ENCODE assay signal across 14 cellular contexts in the genomic region with DNA sequence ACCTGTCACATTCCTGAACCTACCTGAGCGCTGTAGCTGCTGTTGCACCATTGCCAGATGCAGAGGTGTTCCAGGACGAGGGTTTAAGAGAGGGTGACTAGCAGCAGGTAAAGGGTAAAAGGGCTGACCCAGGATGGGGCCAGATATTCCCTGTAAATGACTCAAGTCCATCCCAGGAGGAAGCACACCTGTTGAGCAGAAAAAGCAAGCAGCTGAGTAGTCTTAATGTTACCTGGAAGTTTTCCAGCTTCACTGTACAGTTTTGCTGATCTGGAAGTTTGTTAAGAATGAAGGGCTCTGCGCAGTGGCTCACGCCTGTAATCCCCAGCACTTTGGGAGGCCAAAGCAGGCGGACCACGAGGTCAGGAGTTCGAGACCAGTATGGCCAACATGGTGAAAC. TPM values are rescaled to one million over a fixed set of nuclear protein-coding genes. Genes with fewer than 3 reads are reported as not detected.
DNase-seq lines count a peak whose midpoint lies in the region; ATAC-seq and TF ChIP-seq lines count a peak whose summit lies in the region.
"Had no signal": no experiment of that assay in that cellular context is flagged by ENCODE, and none has a peak within 500 bp of the region (broad histone marks: within the 10 kb centered on the region; RNA-seq: fewer than 3 reads in every experiment).

No MANE protein-coding gene starts in this region.

- CTCF ChIA-PET in activated CD4-positive, alpha-beta memory T cell treated with anti-CD3 and anti-CD28 coated beads for 36 hours (lab: Charles Lee), result interaction anchor here (0.9 to 1.0 kb wide), 2 partner anchors 11 to 530 kb away, joined by 3 read pairs; no protein-coding TSS in a partner anchor
- CTCF ChIA-PET in activated CD4-positive, alpha-beta memory T cell treated with anti-CD3 and anti-CD28 coated beads, Interleukin-2, amount 10 ng/mL, durations not matched to agents 7 days and 5 days (lab: Charles Lee), result no interaction called here

- no peak for DNase-seq in activated CD4-positive, alpha-beta memory T cell treated with anti-CD3 and anti-CD28 coated beads for 36 hours
- no peak for DNase-seq in activated CD4-positive, alpha-beta memory T cell treated with anti-CD3 and anti-CD28 coated beads, Interleukin-2, amount 10 ng/mL, durations not matched to agents 7 days and 5 days
- no peak for DNase-seq in activated naive CD8-positive, alpha-beta T cell treated with anti-CD3 and anti-CD28 coated beads, Interleukin-2, amount 50 U/mL, for 24 hours
- DNase-seq in LHCN-M2 (ENCODE audit: low read depth), result peak; percentile 6
- no peak for DNase-seq in stimulated activated effector memory CD8-positive, alpha-beta T cell treated with anti-CD3 and anti-CD28 coated beads, Interleukin-12 subunit alpha, Interleukin-12 subunit beta, amount 100 ng/mL, for 72 hours (ENCODE audit: low spot score in 2 of 2)
- DNase-seq in GM10266 (ENCODE audit: extremely low spot score), result no peak
- DNase-seq: AML-193; CD8-positive, alpha-beta memory T cell; DMS53; GF-D8; HCEC 1CT; IMR-90 had no signal

- H3K36me3 Mint-ChIP-seq in activated CD4-positive, alpha-beta memory T cell treated with anti-CD3 and anti-CD28 coated beads for 36 hours, result peaks cover 66% of the 10 kb centered on the region
- peaks cover 77% of the 10 kb centered on the region for H3K36me3 Mint-ChIP-seq in activated CD4-positive, alpha-beta memory T cell treated with anti-CD3 and anti-CD28 coated beads, Interleukin-2, amount 10 ng/mL, durations not matched to agents 7 days and 5 days (ENCODE audit: low read depth)
- H3K36me3 Mint-ChIP-seq in activated naive CD8-positive, alpha-beta T cell, result peaks cover 3% of the 10 kb centered on the region
- peaks cover 85% of the 10 kb centered on the region for H3K36me3 Mint-ChIP-seq in activated naive CD8-positive, alpha-beta T cell treated with anti-CD3 and anti-CD28 coated beads, Interleukin-2, amount 50 U/mL, for 24 hours (ENCODE audit: low read depth)
- peaks cover 100% of the 10 kb centered on the region for H3K36me3 Mint-ChIP-seq in stimulated activated effector memory CD8-positive, alpha-beta T cell treated with anti-CD3 and anti-CD28 coated beads, Interleukin-12 subunit alpha, Interleukin-12 subunit beta, amount 100 ng/mL, for 72 hours

- no peak for TF ChIP-seq CTCF in GM10266 (IDR thresholded peaks at IDR 0.05; ENCODE audit: control insufficient read depth, insufficient read depth, low read depth, missing control alignments)

- H3K4me3 Mint-ChIP-seq in activated CD4-positive, alpha-beta memory T cell treated with anti-CD3 and anti-CD28 coated beads for 36 hours, result no peak overlapping the region
- no peak overlapping the region for H3K4me3 Mint-ChIP-seq in activated CD4-positive, alpha-beta memory T cell treated with anti-CD3 and anti-CD28 coated beads, Interleukin-2, amount 10 ng/mL, durations not matched to agents 7 days and 5 days
- no peak overlapping the region for H3K4me3 Mint-ChIP-seq in activated naive CD8-positive, alpha-beta T cell
- H3K4me3 Mint-ChIP-seq in activated naive CD8-positive, alpha-beta T cell treated with anti-CD3 and anti-CD28 coated beads, Interleukin-2, amount 50 U/mL, for 24 hours, result no peak overlapping the region
- H3K4me3 Mint-ChIP-seq in stimulated activated effector memory CD8-positive, alpha-beta T cell treated with anti-CD3 and anti-CD28 coated beads, Interleukin-12 subunit alpha, Interleukin-12 subunit beta, amount 100 ng/mL, for 72 hours, result no peak overlapping the region

- ATAC-seq in activated naive CD8-positive, alpha-beta T cell treated with anti-CD3 and anti-CD28 coated beads, Interleukin-2, amount 50 U/mL, for 24 hours, result no peak
- ATAC-seq in stimulated activated effector memory CD8-positive, alpha-beta T cell treated with anti-CD3 and anti-CD28 coated beads, Interleukin-12 subunit alpha, Interleukin-12 subunit beta, amount 100 ng/mL, for 72 hours, result no peak
- ATAC-seq in HG03565 (IDR thresholded peaks at IDR 0.05; ENCODE audit: unreplicated experiment), result no peak

- peaks cover 4% of the 10 kb centered on the region for H3K4me1 Mint-ChIP-seq in activated CD4-positive, alpha-beta memory T cell treated with anti-CD3 and anti-CD28 coated beads for 36 hours (ENCODE audit: low read depth)
- peaks cover 3% of the 10 kb centered on the region for H3K4me1 Mint-ChIP-seq in activated CD4-positive, alpha-beta memory T cell treated with anti-CD3 and anti-CD28 coated beads, Interleukin-2, amount 10 ng/mL, durations not matched to agents 7 days and 5 days
- no peaks in the 10 kb centered on the region for H3K4me1 Mint-ChIP-seq in activated naive CD8-positive, alpha-beta T cell (ENCODE audit: low read depth)
- H3K4me1 Mint-ChIP-seq in activated naive CD8-positive, alpha-beta T cell treated with anti-CD3 and anti-CD28 coated beads, Interleukin-2, amount 50 U/mL, for 24 hours, result peaks cover 4% of the 10 kb centered on the region
- peaks cover 5% of the 10 kb centered on the region for H3K4me1 Mint-ChIP-seq in stimulated activated effector memory CD8-positive, alpha-beta T cell treated with anti-CD3 and anti-CD28 coated beads, Interleukin-12 subunit alpha, Interleukin-12 subunit beta, amount 100 ng/mL, for 72 hours

- no peaks in the 10 kb centered on the region for H3K27me3 Mint-ChIP-seq in activated CD4-positive, alpha-beta memory T cell treated with anti-CD3 and anti-CD28 coated beads for 36 hours
- H3K27me3 Mint-ChIP-seq in activated CD4-positive, alpha-beta memory T cell treated with anti-CD3 and anti-CD28 coated beads, Interleukin-2, amount 10 ng/mL, durations not matched to agents 7 days and 5 days, result no peaks in the 10 kb centered on the region
- no peaks in the 10 kb centered on the region for H3K27me3 Mint-ChIP-seq in activated naive CD8-positive, alpha-beta T cell
- H3K27me3 Mint-ChIP-seq in activated naive CD8-positive, alpha-beta T cell treated with anti-CD3 and anti-CD28 coated beads, Interleukin-2, amount 50 U/mL, for 24 hours, result no peaks in the 10 kb centered on the region
- H3K27me3 Mint-ChIP-seq: CD8-positive, alpha-beta memory T cell had no signal

- peak overlapping the region; percentile 50 for H3K27ac Mint-ChIP-seq in activated CD4-positive, alpha-beta memory T cell treated with anti-CD3 and anti-CD28 coated beads for 36 hours
- no peak overlapping the region for H3K27ac Mint-ChIP-seq in activated CD4-positive, alpha-beta memory T cell treated with anti-CD3 and anti-CD28 coated beads, Interleukin-2, amount 10 ng/mL, durations not matched to agents 7 days and 5 days
- peak overlapping the region; percentile 4 for H3K27ac Mint-ChIP-seq in activated naive CD8-positive, alpha-beta T cell
- no peak overlapping the region for H3K27ac Mint-ChIP-seq in activated naive CD8-positive, alpha-beta T cell treated with anti-CD3 and anti-CD28 coated beads, Interleukin-2, amount 50 U/mL, for 24 hours
- H3K27ac Mint-ChIP-seq in stimulated activated effector memory CD8-positive, alpha-beta T cell treated with anti-CD3 and anti-CD28 coated beads, Interleukin-12 subunit alpha, Interleukin-12 subunit beta, amount 100 ng/mL, for 72 hours, result peak overlapping the region; percentile 60

- POLR2A ChIA-PET in activated CD4-positive, alpha-beta memory T cell treated with anti-CD3 and anti-CD28 coated beads for 36 hours (lab: Charles Lee), result interaction anchor here (1.0 kb wide), 1 partner anchor 190 kb away, joined by 3 read pairs; no protein-coding TSS in a partner anchor
- POLR2A ChIA-PET in activated CD4-positive, alpha-beta memory T cell treated with anti-CD3 and anti-CD28 coated beads, Interleukin-2, amount 10 ng/mL, durations not matched to agents 7 days and 5 days (lab: Charles Lee), result no interaction called here

- intact Hi-C loops in activated CD4-positive, alpha-beta memory T cell treated with anti-CD3 and anti-CD28 coated beads for 36 hours (cut with micrococcal nuclease), result no loop called here

- no peaks in the 10 kb centered on the region for H3K9me3 Mint-ChIP-seq in activated CD4-positive, alpha-beta memory T cell treated with anti-CD3 and anti-CD28 coated beads for 36 hours
- no peaks in the 10 kb centered on the region for H3K9me3 Mint-ChIP-seq in activated CD4-positive, alpha-beta memory T cell treated with anti-CD3 and anti-CD28 coated beads, Interleukin-2, amount 10 ng/mL, durations not matched to agents 7 days and 5 days
- no peaks in the 10 kb centered on the region for H3K9me3 Mint-ChIP-seq in activated naive CD8-positive, alpha-beta T cell (ENCODE audit: low read depth)
- no peaks in the 10 kb centered on the region for H3K9me3 Mint-ChIP-seq in activated naive CD8-positive, alpha-beta T cell treated with anti-CD3 and anti-CD28 coated beads, Interleukin-2, amount 50 U/mL, for 24 hours
- H3K9me3 Mint-ChIP-seq in stimulated activated effector memory CD8-positive, alpha-beta T cell treated with anti-CD3 and anti-CD28 coated beads, Interleukin-12 subunit alpha, Interleukin-12 subunit beta, amount 100 ng/mL, for 72 hours, result no peaks in the 10 kb centered on the region
- H3K9me3 Mint-ChIP-seq: CD8-positive, alpha-beta memory T cell had no signal

RNA-seq across cellular contexts. Expression of gene DRG1, which starts 41.3 kb away (rescaled TPM):
- total RNA-seq in activated CD4-positive, alpha-beta memory T cell treated with anti-CD3 and anti-CD28 coated beads for 36 hours, result 100 to 1,000 TPM in 1 of 2 experiments, 10 to 100 TPM in 1; 97.1 to 116 TPM
- total RNA-seq in activated CD4-positive, alpha-beta memory T cell treated with anti-CD3 and anti-CD28 coated beads, Interleukin-2, amount 10 ng/mL, durations not matched to agents 7 days and 5 days, result 10 to 100 TPM; 73.4 to 86.4 TPM
- total RNA-seq in LHCN-M2 (2014; rRNA removed), result 99.8 and 102 TPM in 2 replicates
- 74.4 TPM for polyA plus RNA-seq in LHCN-M2 (2012)

RNA-seq across cellular contexts. Expression of gene EIF4ENIF1, which starts 49.0 kb away (rescaled TPM):
- 10 to 100 TPM; 39.7 to 43.2 TPM for total RNA-seq in activated CD4-positive, alpha-beta memory T cell treated with anti-CD3 and anti-CD28 coated beads for 36 hours
- total RNA-seq in activated CD4-positive, alpha-beta memory T cell treated with anti-CD3 and anti-CD28 coated beads, Interleukin-2, amount 10 ng/mL, durations not matched to agents 7 days and 5 days, result 10 to 100 TPM; 35.6 to 37.8 TPM
- 11.9 and 12.3 TPM in 2 replicates for total RNA-seq in LHCN-M2 (2014; rRNA removed)
- polyA plus RNA-seq in LHCN-M2 (2012), result 14.0 TPM

RNA-seq across cellular contexts. Expression of gene SFI1, which starts 55.7 kb away (rescaled TPM):
- 100 to 1,000 TPM; 227 to 240 TPM for total RNA-seq in activated CD4-positive, alpha-beta memory T cell treated with anti-CD3 and anti-CD28 coated beads for 36 hours
- total RNA-seq in activated CD4-positive, alpha-beta memory T cell treated with anti-CD3 and anti-CD28 coated beads, Interleukin-2, amount 10 ng/mL, durations not matched to agents 7 days and 5 days, result 100 to 1,000 TPM; 140 to 145 TPM
- total RNA-seq in LHCN-M2 (2014; rRNA removed), result 15.3 and 16.0 TPM in 2 replicates
- 6.7 TPM for polyA plus RNA-seq in LHCN-M2 (2012)

Comparison
In these comparisons a context has a peak if more than half of its experiments do, and no peak if none do; other contexts are left out.
1. H3K27ac Mint-ChIP-seq: peak in activated CD4-positive, alpha-beta memory T cell treated with anti-CD3 and anti-CD28 coated beads for 36 hours (single experiment), activated naive CD8-positive, alpha-beta T cell (single experiment) and stimulated activated effector memory CD8-positive, alpha-beta T cell treated with anti-CD3 and anti-CD28 coated beads, Interleukin-12 subunit alpha, Interleukin-12 subunit beta, amount 100 ng/mL, for 72 hours (single experiment); none in activated CD4-positive, alpha-beta memory T cell treated with anti-CD3 and anti-CD28 coated beads, Interleukin-2, amount 10 ng/mL, durations not matched to agents 7 days and 5 days (single experiment) and activated naive CD8-positive, alpha-beta T cell treated with anti-CD3 and anti-CD28 coated beads, Interleukin-2, amount 50 U/mL, for 24 hours (single experiment).